In the genomic region with DNA sequence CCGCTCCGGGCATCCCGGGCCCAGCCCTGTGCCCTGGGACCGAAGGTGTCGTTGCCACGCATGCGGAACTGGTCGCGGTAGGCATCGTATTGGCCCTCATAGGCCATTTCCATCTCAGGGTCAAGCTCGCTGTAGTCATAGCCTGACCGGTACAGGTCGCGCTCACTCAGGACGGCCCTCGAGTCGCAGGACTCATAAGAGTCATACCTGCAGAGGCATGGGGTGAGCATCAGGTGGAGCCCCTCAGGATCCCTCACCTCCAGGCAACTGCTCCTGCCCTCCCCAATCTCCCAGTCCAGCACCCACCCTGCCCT, we compare ENCODE assay signal across 24 cellular contexts. TPM values are rescaled to one million over a fixed set of nuclear protein-coding genes. Genes with fewer than 3 reads are reported as not detected.
DNase-seq lines count a peak whose midpoint lies in the region; ATAC-seq and TF ChIP-seq lines count a peak whose summit lies in the region.
"Had no signal": no experiment of that assay in that cellular context is flagged by ENCODE, and none has a peak within 500 bp of the region (broad histone marks: within the 10 kb centered on the region; RNA-seq: fewer than 3 reads in every experiment).

No MANE protein-coding gene starts in this region.

- H3K27me3 ChIP-seq in left ventricle myocardium inferior (ENCODE audit: low read depth) (no peaks in the 10 kb centered on the region), heart right ventricle (no peaks in the 10 kb centered on the region), rectal smooth muscle tissue (ENCODE audit: control insufficient read depth, insufficient read depth, low read length) (no peaks in the 10 kb centered on the region), vagina (no peaks in the 10 kb centered on the region)

- H3K36me3 ChIP-seq in left ventricle myocardium inferior (peaks cover 59% of the 10 kb centered on the region), heart right ventricle (peaks cover 12 to 91% (median 59%) of the 10 kb centered on the region in 9 donors), rectal smooth muscle tissue (ENCODE audit: control insufficient read depth, insufficient read depth, low read length) (peaks cover 54% of the 10 kb centered on the region), vagina (peaks cover 0 to 72% of the 10 kb centered on the region in 2 donors)

- 95 to 96% methylated on average over 17 of the region's 17 CpGs for WGBS in heart right ventricle, 2 donors

- peak overlapping the region; percentile 80 for H3K27ac ChIP-seq in left ventricle myocardium inferior (replicated peaks)
- H3K27ac ChIP-seq in heart right ventricle: peak overlapping the region in 5 of 10 donors; percentile 6 to 68 (median 49)
- peak overlapping the region; percentile 18 for H3K27ac ChIP-seq in rectal smooth muscle tissue (ENCODE audit: low read depth, low read length)
- H3K27ac ChIP-seq in vagina: peak overlapping the region; percentile 1
- H3K27ac ChIP-seq: C4-2B, KMS-11 had no signal

- peaks cover 8% of the 10 kb centered on the region for H3K4me1 Mint-ChIP-seq in neural crest cell

- no peak for ATAC-seq in heart right ventricle
- ATAC-seq: HCT116 had no signal

- H3K9me3 ChIP-seq in left ventricle myocardium inferior (replicated peaks) (no peaks in the 10 kb centered on the region), heart right ventricle (no peaks in the 10 kb centered on the region), vagina (no peaks in the 10 kb centered on the region)

- no peaks in the 10 kb centered on the region for H3K9me3 Mint-ChIP-seq in neural crest cell
- H3K9me3 Mint-ChIP-seq: CD8-positive, alpha-beta memory T cell had no signal

- intact Hi-C loops in left ventricle myocardium inferior (cut with micrococcal nuclease) (no loop called here), heart right ventricle (cut with DNase I) (no loop called here), vagina (cut with DNase I) (no loop called here)

- peaks cover 84% of the 10 kb centered on the region for H3K4me1 ChIP-seq in left ventricle myocardium inferior
- peaks cover 24 to 67% (median 51%) of the 10 kb centered on the region in 9 donors for H3K4me1 ChIP-seq in heart right ventricle
- peaks cover 38% of the 10 kb centered on the region for H3K4me1 ChIP-seq in rectal smooth muscle tissue (ENCODE audit: control insufficient read depth, insufficient read depth, low read length)
- H3K4me1 ChIP-seq in vagina: peaks cover 52% of the 10 kb centered on the region

- TF ChIP-seq CTCF in left ventricle myocardium inferior (IDR thresholded peaks at IDR 0.05; ENCODE audit: borderline replicate concordance) (no peak), heart right ventricle (IDR thresholded peaks at IDR 0.05) (no peak), neural crest cell (conservative IDR thresholded peaks at IDR 0.05) (no peak), vagina (IDR thresholded peaks at IDR 0.05) (no peak)

- no peaks in the 10 kb centered on the region for H3K27me3 Mint-ChIP-seq in neural crest cell (ENCODE audit: low read depth)
- H3K27me3 Mint-ChIP-seq: CD8-positive, alpha-beta memory T cell had no signal

- H3K4me3 ChIP-seq in left ventricle myocardium inferior: no peak overlapping the region
- H3K4me3 ChIP-seq in heart right ventricle: no peak overlapping the region
- H3K4me3 ChIP-seq in rectal smooth muscle tissue (ENCODE audit: low read length): no peak overlapping the region
- H3K4me3 ChIP-seq in vagina: no peak overlapping the region

- DNase-seq in left ventricle myocardium inferior (no peak), heart right ventricle (no peak), neural crest cell (ENCODE audit: low read depth, low spot score) (no peak), vagina (ENCODE audit: extremely low spot score in 2 of 2) (no peak), SHP77 treated with DMSO at 0.1 percent for 48 hours (lab: John Stamatoyannopoulos, UW) (no peak), hepatic stellate cell (ENCODE audit: low spot score) (no peak)
- no peak for DNase-seq in activated T-cell treated with anti-CD3 and anti-CD28 coated beads, Interleukin-2, amount 50 U/mL, for 1 hour
- DNase-seq: 8988T; Calu3; CD8-positive, alpha-beta memory T cell; GOT3; IMR-90; NCI-H1092 treated with DMSO at 0.1 percent for 48 hours; NCI-H146; NCI-H2029 treated with DMSO at 0.1 percent for 48 hours; NCI-H345; NCI-H524; NCI-H774; NK-92 treated with Interleukin-12 subunit alpha and Interleukin-12 subunit beta, amount 100 ng/mL, for 24 hours; SIG-M5 had no signal

- peak overlapping the region; percentile 19 for H3K27ac Mint-ChIP-seq in neural crest cell (ENCODE audit: unreplicated experiment)

- TF ChIP-seq POLR2A in vagina (IDR thresholded peaks at IDR 0.05): no peak

- H3K9ac ChIP-seq in rectal smooth muscle tissue (ENCODE audit: low read length): no peak overlapping the region
- H3K9ac ChIP-seq: KMS-11 had no signal

- peaks cover 11% of the 10 kb centered on the region for H3K36me3 Mint-ChIP-seq in neural crest cell (ENCODE audit: low read depth)

- H3K4me3 Mint-ChIP-seq in neural crest cell: no peak overlapping the region
- H3K4me3 Mint-ChIP-seq: CD8-positive, alpha-beta memory T cell had no signal

RNA-seq across cellular contexts. Expression of gene AKAP8L, which starts 17.4 kb away (rescaled TPM):
- total RNA-seq in left ventricle myocardium inferior (74.5 TPM), heart right ventricle (100 to 1,000 TPM in 1 of 10 donors, 10 to 100 TPM in 9; 45.2 to 101 (median 63.1) TPM), neural crest cell (154 and 163 TPM in 2 replicates), vagina (127 TPM)
- polyA plus RNA-seq in heart right ventricle: 100 to 1,000 TPM in 1 of 2 donors, 10 to 100 TPM in 1; 53.6 to 140 TPM

RNA-seq across cellular contexts. Expression of gene AKAP8, which starts 21.8 kb away (rescaled TPM):
- total RNA-seq in left ventricle myocardium inferior: 21.8 TPM
- 10 to 100 TPM; 15.7 to 32.2 (median 18.6) TPM for total RNA-seq in heart right ventricle
- 10 to 100 TPM; 12.8 to 21.8 TPM for polyA plus RNA-seq in heart right ventricle
- 41.3 and 43.1 TPM in 2 replicates for total RNA-seq in neural crest cell
- 27.7 TPM for total RNA-seq in vagina

RNA-seq across cellular contexts. Expression of gene WIZ, which starts 48.4 kb away (rescaled TPM):
- total RNA-seq in left ventricle myocardium inferior (25.3 TPM), heart right ventricle (10 to 100 TPM; 19.5 to 34.3 (median 21.3) TPM), neural crest cell (77.1 and 80.2 TPM in 2 replicates), vagina (44.4 TPM)
- 10 to 100 TPM; 18.7 to 25.7 TPM for polyA plus RNA-seq in heart right ventricle
